ENCODE assay signal across 8 cellular contexts in the genomic region with DNA sequence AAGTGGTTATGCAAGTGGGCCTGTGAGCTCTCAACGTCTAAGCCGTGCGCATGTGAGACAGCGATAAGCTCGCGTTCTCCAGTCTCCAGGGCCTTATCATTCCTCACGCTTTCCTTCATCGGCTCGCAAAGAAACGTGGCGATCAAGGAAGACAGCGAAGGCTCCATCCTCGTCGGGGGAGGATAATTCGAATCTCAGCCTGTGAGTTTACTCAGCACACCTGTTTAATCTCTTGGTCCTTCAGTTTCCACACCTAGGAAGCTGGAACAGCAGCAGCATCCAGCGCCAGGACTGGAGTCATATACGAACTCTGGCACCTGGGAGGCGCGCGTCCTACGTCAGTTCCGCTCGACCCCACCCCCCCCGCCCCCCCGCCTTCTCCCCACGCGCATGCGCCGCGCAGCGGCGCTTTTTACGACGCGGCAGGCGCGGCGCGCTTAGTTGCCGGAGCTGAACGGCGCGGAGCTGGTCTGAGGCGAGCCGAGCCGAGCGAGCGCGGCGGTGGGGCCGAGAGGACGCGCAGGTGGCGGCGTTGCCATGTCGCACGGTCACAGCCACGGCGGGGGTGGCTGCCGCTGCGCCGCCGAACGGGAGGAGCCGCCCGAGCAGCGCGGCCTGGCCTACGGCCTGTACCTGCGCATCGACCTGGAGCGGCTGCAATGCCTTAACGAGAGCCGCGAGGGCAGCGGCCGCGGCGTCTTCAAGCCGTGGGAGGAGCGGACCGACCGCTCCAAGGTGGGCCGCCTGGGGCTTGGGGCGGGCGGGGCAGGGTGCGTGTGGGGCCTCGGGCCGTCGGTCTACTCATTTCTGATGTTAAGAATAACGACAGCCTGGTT. TPM values are rescaled to one million over a fixed set of nuclear protein-coding genes. Genes with fewer than 3 reads are reported as not detected.
DNase-seq lines count a peak whose midpoint lies in the region; ATAC-seq, FAIRE-seq and TF ChIP-seq lines count a peak whose summit lies in the region.

A gene with protein sequence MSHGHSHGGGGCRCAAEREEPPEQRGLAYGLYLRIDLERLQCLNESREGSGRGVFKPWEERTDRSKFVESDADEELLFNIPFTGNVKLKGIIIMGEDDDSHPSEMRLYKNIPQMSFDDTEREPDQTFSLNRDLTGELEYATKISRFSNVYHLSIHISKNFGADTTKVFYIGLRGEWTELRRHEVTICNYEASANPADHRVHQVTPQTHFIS (plus strand): TSS at position 440 of the 836 bp plus-strand sequence. CDS start 98 bp downstream, at position 538.

- TF ChIP-seq RAD21 in A549 (conservative IDR thresholded peaks at IDR 0.05 in 1 of 2, IDR thresholded peaks at IDR 0.05 in 1 of 2), result no peak

- DNase-seq in A549 (ENCODE audit: low read depth in 1 of 2, low spot score in 1 of 2) (peak; percentile 81 to 87), NCI-H446 (lab: John Stamatoyannopoulos, UW) (peak; percentile 79 to 94), caudate nucleus (lab: John Stamatoyannopoulos, UW) (peak in 59 of 61 donors; percentile 19 to 88 (median 74)), islet precursor cell (peak; percentile 94)
- peak; percentile 54 to 72 (median 61) for DNase-seq in activated CD4-positive, CD25-positive, alpha-beta regulatory T cell (lab: John Stamatoyannopoulos, UW)
- peak; percentile 70 for DNase-seq in stimulated activated CD4-positive, alpha-beta T cell treated with anti-CD3 and anti-CD28 coated beads, Interleukin-12 subunit alpha, Interleukin-12 subunit beta, amount 100 ng/mL, for 4 hours

- no peaks in the 10 kb centered on the region for H3K9me3 ChIP-seq in A549

- TF ChIP-seq POLR2A in A549 (IDR thresholded peaks at IDR 0.05; ENCODE audit: low read length), result peak; percentile 92

- TF ChIP-seq CTCF in A549 (IDR thresholded peaks at IDR 0.05), result no peak

- peaks cover 20% of the 10 kb centered on the region for H3K4me1 ChIP-seq in A549

- WGBS in A549 (ENCODE audit: missing lambda C conversion rate), result under 1% methylated on average over 18 of the region's 91 CpGs

- H3K4me3 ChIP-seq in A549, result peak within 1 kb of the TSS; percentile 99

- ATAC-seq in A549, result peak; percentile 87 to 89
- ATAC-seq in GM18870 (IDR thresholded peaks at IDR 0.05; ENCODE audit: unreplicated experiment), result peak; percentile 42
- ATAC-seq in HG03196 (IDR thresholded peaks at IDR 0.05; ENCODE audit: unreplicated experiment), result peak; percentile 65

- POLR2A ChIA-PET in A549 (lab: Yijun Ruan, JAX), result interaction anchor here (0.5 to 2.1 kb wide), 14 partner anchors 10 to 1995 kb away, joined by 3 to 8 read pairs (median 4); a partner anchor contains a TSS

- CTCF ChIA-PET in A549 (lab: Yijun Ruan, JAX), result interaction anchor here (1.0 to 2.2 kb wide), 4 partner anchors 13 to 138 kb away, joined by 3 to 8 read pairs (median 4); a partner anchor contains a TSS

- H3K27ac ChIP-seq in A549 (peak within 1 kb of the TSS; percentile 73 to 91), caudate nucleus (ENCODE audit: low read depth, low read length) (peak within 1 kb of the TSS; percentile 64)

- peak within 1 kb of the TSS; percentile 98 for H3K4me2 ChIP-seq in A549

- no peak for FAIRE-seq in A549 (lab: Jason Lieb, UNC)

- TF ChIP-seq EP300 in A549 (IDR thresholded peaks at IDR 0.05), result no peak

TF ChIP-seq in A549, 52 proteins besides CTCF, POLR2A, EP300 and RAD21:
- TF ChIP-seq PHF8 (IDR thresholded peaks at IDR 0.05; ENCODE audit: borderline replicate concordance, low read depth), result peak; percentile 57
- TF ChIP-seq KDM1A (IDR thresholded peaks at IDR 0.05; ENCODE audit: low read depth), result no peak
- no peak for TF ChIP-seq CEBPB (IDR thresholded peaks at IDR 0.05)
- peak; percentile 60 to 85; a peak in 4 of 5 replicates for TF ChIP-seq JUN (IDR thresholded peaks at IDR 0.05)
- no peak for TF ChIP-seq RNF2 (IDR thresholded peaks at IDR 0.05; ENCODE audit: borderline replicate concordance, low read depth)
- no peak for TF ChIP-seq RFX5 (IDR thresholded peaks at IDR 0.05)
- TF ChIP-seq, protein P1, sequence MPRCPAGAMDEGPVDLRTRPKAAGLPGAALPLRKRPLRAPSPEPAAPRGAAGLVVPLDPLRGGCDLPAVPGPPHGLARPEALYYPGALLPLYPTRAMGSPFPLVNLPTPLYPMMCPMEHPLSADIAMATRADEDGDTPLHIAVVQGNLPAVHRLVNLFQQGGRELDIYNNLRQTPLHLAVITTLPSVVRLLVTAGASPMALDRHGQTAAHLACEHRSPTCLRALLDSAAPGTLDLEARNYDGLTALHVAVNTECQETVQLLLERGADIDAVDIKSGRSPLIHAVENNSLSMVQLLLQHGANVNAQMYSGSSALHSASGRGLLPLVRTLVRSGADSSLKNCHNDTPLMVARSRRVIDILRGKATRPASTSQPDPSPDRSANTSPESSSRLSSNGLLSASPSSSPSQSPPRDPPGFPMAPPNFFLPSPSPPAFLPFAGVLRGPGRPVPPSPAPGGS (IDR thresholded peaks at IDR 0.05), result peak; percentile 67; the same call in 2 of the 3 replicates
- TF ChIP-seq EHMT2 (IDR thresholded peaks at IDR 0.05; ENCODE audit: low read depth), result no peak
- no peak for TF ChIP-seq NFE2L2 (conservative IDR thresholded peaks at IDR 0.05; ENCODE audit: low read length)
- TF ChIP-seq SMC3 (IDR thresholded peaks at IDR 0.05), result no peak
- TF ChIP-seq SREBF2 (IDR thresholded peaks at IDR 0.05), result no peak
- TF ChIP-seq CHD4 (IDR thresholded peaks at IDR 0.05; ENCODE audit: borderline replicate concordance), result no peak
- TF ChIP-seq, protein P2, sequence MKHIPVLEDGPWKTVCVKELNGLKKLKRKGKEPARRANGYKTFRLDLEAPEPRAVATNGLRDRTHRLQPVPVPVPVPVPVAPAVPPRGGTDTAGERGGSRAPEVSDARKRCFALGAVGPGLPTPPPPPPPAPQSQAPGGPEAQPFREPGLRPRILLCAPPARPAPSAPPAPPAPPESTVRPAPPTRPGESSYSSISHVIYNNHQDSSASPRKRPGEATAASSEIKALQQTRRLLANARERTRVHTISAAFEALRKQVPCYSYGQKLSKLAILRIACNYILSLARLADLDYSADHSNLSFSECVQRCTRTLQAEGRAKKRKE (CRISPR knock-in tag; IDR thresholded peaks at IDR 0.05; ENCODE audit: low read depth), result no peak
- no peak for TF ChIP-seq TP53 (CRISPR knock-in tag; IDR thresholded peaks at IDR 0.05)
- TF ChIP-seq, protein P3, sequence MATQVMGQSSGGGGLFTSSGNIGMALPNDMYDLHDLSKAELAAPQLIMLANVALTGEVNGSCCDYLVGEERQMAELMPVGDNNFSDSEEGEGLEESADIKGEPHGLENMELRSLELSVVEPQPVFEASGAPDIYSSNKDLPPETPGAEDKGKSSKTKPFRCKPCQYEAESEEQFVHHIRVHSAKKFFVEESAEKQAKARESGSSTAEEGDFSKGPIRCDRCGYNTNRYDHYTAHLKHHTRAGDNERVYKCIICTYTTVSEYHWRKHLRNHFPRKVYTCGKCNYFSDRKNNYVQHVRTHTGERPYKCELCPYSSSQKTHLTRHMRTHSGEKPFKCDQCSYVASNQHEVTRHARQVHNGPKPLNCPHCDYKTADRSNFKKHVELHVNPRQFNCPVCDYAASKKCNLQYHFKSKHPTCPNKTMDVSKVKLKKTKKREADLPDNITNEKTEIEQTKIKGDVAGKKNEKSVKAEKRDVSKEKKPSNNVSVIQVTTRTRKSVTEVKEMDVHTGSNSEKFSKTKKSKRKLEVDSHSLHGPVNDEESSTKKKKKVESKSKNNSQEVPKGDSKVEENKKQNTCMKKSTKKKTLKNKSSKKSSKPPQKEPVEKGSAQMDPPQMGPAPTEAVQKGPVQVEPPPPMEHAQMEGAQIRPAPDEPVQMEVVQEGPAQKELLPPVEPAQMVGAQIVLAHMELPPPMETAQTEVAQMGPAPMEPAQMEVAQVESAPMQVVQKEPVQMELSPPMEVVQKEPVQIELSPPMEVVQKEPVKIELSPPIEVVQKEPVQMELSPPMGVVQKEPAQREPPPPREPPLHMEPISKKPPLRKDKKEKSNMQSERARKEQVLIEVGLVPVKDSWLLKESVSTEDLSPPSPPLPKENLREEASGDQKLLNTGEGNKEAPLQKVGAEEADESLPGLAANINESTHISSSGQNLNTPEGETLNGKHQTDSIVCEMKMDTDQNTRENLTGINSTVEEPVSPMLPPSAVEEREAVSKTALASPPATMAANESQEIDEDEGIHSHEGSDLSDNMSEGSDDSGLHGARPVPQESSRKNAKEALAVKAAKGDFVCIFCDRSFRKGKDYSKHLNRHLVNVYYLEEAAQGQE (IDR thresholded peaks at IDR 0.05), result no peak
- TF ChIP-seq KDM5A (IDR thresholded peaks at IDR 0.05), result peak; percentile 55; the same call in 1 of the 2 replicates
- TF ChIP-seq RCOR1 (IDR thresholded peaks at IDR 0.05; ENCODE audit: low read depth, low read length), result no peak

RNA-seq across cellular contexts. Expression of the gene that starts here (rescaled TPM):
- polyA plus RNA-seq in A549 (2011; rRNA removed) (34.0 and 41.0 TPM in 2 replicates), A549 (2017; fragmentation: RNase III; extraction: RNeasy Plus Mini Kit Qiagen cat#74134 plus additional on column Dnase treatment) (25.4 to 29.2 TPM (median 26.3 TPM) in 3 replicates)
- 32.4 and 33.3 TPM in 2 replicates for polyA plus RNA-seq in A549 (2012; cell fraction: cytosol; rRNA removed)
- polyA plus RNA-seq in A549 (2012; cell fraction: nucleus; rRNA removed), result 14.6 and 24.5 TPM in 2 replicates
- polyA minus RNA-seq in A549 (2011; rRNA and poly(A)+ RNA removed), result 7.8 and 9.3 TPM in 2 replicates

Comparison
In these comparisons a context has a peak if more than half of its experiments do, and no peak if none do; other contexts are left out.
1. Peak in every context shown above with its lines: DNase-seq, ATAC-seq, H3K4me3 ChIP-seq and H3K27ac ChIP-seq.